In the genomic region with DNA sequence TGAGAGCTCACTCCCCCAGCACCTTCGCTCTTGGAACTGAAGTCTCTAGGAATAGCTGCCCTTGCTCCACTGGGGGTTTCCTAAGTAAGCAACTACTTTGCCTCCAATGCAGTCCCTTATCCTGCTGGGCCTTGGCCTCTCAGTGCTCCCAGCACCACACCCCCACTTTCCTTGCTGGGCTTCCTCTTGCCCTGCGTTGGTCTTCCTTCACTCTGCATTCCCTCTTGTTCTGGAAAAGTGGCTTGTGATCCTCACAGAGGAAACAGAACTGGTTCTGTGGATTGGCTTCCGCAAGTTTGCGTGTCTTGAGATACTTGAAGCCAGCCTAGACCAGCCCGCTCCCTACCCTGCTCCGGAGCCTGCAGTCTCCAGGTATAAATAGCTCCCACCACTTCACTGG, we compare ENCODE assay signal across 18 cellular contexts. TPM values are rescaled to one million over a fixed set of nuclear protein-coding genes. Genes with fewer than 3 reads are reported as not detected.
DNase-seq lines count a peak whose midpoint lies in the region; ATAC-seq, FAIRE-seq and TF ChIP-seq lines count a peak whose summit lies in the region.
"Had no signal": no experiment of that assay in that cellular context is flagged by ENCODE, and none has a peak within 500 bp of the region (broad histone marks: within the 10 kb centered on the region; RNA-seq: fewer than 3 reads in every experiment).

No MANE protein-coding gene starts in this region.

- TF ChIP-seq CTCF in GM10266 (IDR thresholded peaks at IDR 0.05; ENCODE audit: control insufficient read depth, insufficient read depth, low read depth, missing control alignments) (no peak), endothelial cell of umbilical vein (IDR thresholded peaks at IDR 0.05; ENCODE audit: extremely low read depth in 1 of 2, insufficient read depth in 1 of 2, low read depth in 1 of 2, low read length in 2 of 2) (no peak), sigmoid colon (IDR thresholded peaks at IDR 0.05) (no peak), heart left ventricle (IDR thresholded peaks at IDR 0.05) (no peak), esophagus squamous epithelium (IDR thresholded peaks at IDR 0.05) (no peak)

- peaks cover 0 to 5% (median 4%) of the 10 kb centered on the region in 3 donors for H3K9me3 Mint-ChIP-seq in IgD-negative memory B cell

- no peak for ATAC-seq in heart left ventricle
- ATAC-seq: HCT116 had no signal

- H3K27ac Mint-ChIP-seq in IgD-negative memory B cell: peak overlapping the region in 1 of 3 donors; percentile 22

- H3K36me3 ChIP-seq in endothelial cell of umbilical vein (ENCODE audit: control insufficient read depth in 2 of 2, extremely low read depth in 1 of 2, insufficient read depth in 2 of 2, low read length in 2 of 2): no peaks in the 10 kb centered on the region
- H3K36me3 ChIP-seq in sigmoid colon: peaks cover 0 to 4% (median 0%) of the 10 kb centered on the region in 4 donors
- no peaks in the 10 kb centered on the region for H3K36me3 ChIP-seq in heart left ventricle
- no peaks in the 10 kb centered on the region for H3K36me3 ChIP-seq in esophagus squamous epithelium
- H3K36me3 ChIP-seq: BLaER1 had no signal

- no peak overlapping the region for H3K9ac ChIP-seq in endothelial cell of umbilical vein (replicated peaks; ENCODE audit: extremely low read depth, insufficient read depth, low read length)
- H3K9ac ChIP-seq: BLaER1, GM23248 had no signal

- no peaks in the 10 kb centered on the region for H3K4me1 ChIP-seq in endothelial cell of umbilical vein (ENCODE audit: control insufficient read depth, extremely low read depth, insufficient read depth, low read length)
- peaks cover 0 to 40% (median 25%) of the 10 kb centered on the region in 4 donors for H3K4me1 ChIP-seq in sigmoid colon
- H3K4me1 ChIP-seq in heart left ventricle: peaks cover 0 to 43% (median 20%) of the 10 kb centered on the region in 12 donors
- H3K4me1 ChIP-seq in esophagus squamous epithelium: peaks cover 33 to 53% (median 37%) of the 10 kb centered on the region in 3 donors

- peak overlapping the region in 3 of 4 donors; percentile 24 to 43 (median 38) for H3K4me3 Mint-ChIP-seq in IgD-negative memory B cell

- H3K4me1 Mint-ChIP-seq in IgD-negative memory B cell: peaks cover 14 to 22% (median 18%) of the 10 kb centered on the region in 3 donors

- WGBS in sigmoid colon, 2 donors: 55 to 71% methylated on average over 6 of the region's 6 CpGs
- 17 to 41% (median 40%) methylated on average over 6 of the region's 6 CpGs for WGBS in heart left ventricle, 4 donors
- 76 to 78% methylated on average over 6 of the region's 6 CpGs for WGBS in esophagus squamous epithelium, 2 donors

- TF ChIP-seq EP300 in sigmoid colon (IDR thresholded peaks at IDR 0.05): no peak

- CTCF ChIA-PET in endothelial cell of umbilical vein (lab: Charles Lee): interaction anchor here (1.0 to 1.8 kb wide), 3 partner anchors 9 to 146 kb away, joined by 3 to 8 read pairs (median 3); no protein-coding TSS in a partner anchor

- intact Hi-C loops in endothelial cell of umbilical vein (cut with micrococcal nuclease): no loop called here
- intact Hi-C loops in sigmoid colon (cut with DNase I): loop anchor here (5.0 kb wide), 1 partner anchor 107 kb away; a partner anchor contains a TSS
- intact Hi-C loops in heart left ventricle (cut with DNase I): no loop called here
- intact Hi-C loops in esophagus squamous epithelium (cut with DNase I): no loop called here

- POLR2A ChIA-PET in endothelial cell of umbilical vein (lab: Charles Lee): no interaction called here

- TF ChIP-seq POLR2A in endothelial cell of umbilical vein (IDR thresholded peaks at IDR 0.05; ENCODE audit: low read depth, low read length) (no peak), sigmoid colon (IDR thresholded peaks at IDR 0.05) (no peak), heart left ventricle (IDR thresholded peaks at IDR 0.05) (no peak), esophagus squamous epithelium (IDR thresholded peaks at IDR 0.05) (no peak)

- H3K27me3 ChIP-seq in endothelial cell of umbilical vein (ENCODE audit: control insufficient read depth in 2 of 2, insufficient read depth in 2 of 2, low read length in 2 of 2) (peaks cover 80 to 89% of the 10 kb centered on the region in 2 experiments), sigmoid colon (peaks cover 0 to 12% (median 0%) of the 10 kb centered on the region in 3 donors), heart left ventricle (peaks cover 62 to 99% (median 93%) of the 10 kb centered on the region in 9 donors), esophagus squamous epithelium (peaks cover 21 to 100% (median 58%) of the 10 kb centered on the region in 4 donors)

- no TSS peak for BruUV-seq in endothelial cell of umbilical vein (replicated peaks; lab: Mats Ljungman, UMichigan)

- no peak overlapping the region for H2AFZ ChIP-seq in endothelial cell of umbilical vein (ENCODE audit: low read depth, low read length)
- H2AFZ ChIP-seq: GM23248 had no signal

- H3K79me2 ChIP-seq in endothelial cell of umbilical vein (ENCODE audit: control insufficient read depth, insufficient read depth, low read length): no peaks in the 10 kb centered on the region

- DNase-seq in GM10266 (ENCODE audit: extremely low spot score) (peak; percentile 32), endothelial cell of umbilical vein (ENCODE audit: low read depth, low spot score) (no peak), sigmoid colon (no peak), heart left ventricle (no peak), NCI-H446 treated with DMSO at 0.1 percent for 48 hours (lab: John Stamatoyannopoulos, UW) (no peak), UCSD-AML1 (lab: John Stamatoyannopoulos, UW; ENCODE audit: unreplicated experiment) (no peak), esophagus squamous epithelium (lab: John Stamatoyannopoulos, UW) (no peak)
- DNase-seq: 8988T, AML-193, DMS 273 treated with DMSO at 0.1 percent for 48 hours, GM23248, IMR-90 had no signal

- no peak overlapping the region for H3K4me2 ChIP-seq in endothelial cell of umbilical vein (ENCODE audit: insufficient read depth, low read length)
- H3K4me2 ChIP-seq: BLaER1 had no signal

- H3K9me1 ChIP-seq in endothelial cell of umbilical vein (replicated peaks; ENCODE audit: control insufficient read depth, extremely low read depth, insufficient read depth, low read length): no peaks in the 10 kb centered on the region

- H3K4me3 ChIP-seq in endothelial cell of umbilical vein (replicated peaks in 1 of 3; ENCODE audit: insufficient read depth in 1 of 3, low read depth in 1 of 3, low read length in 3 of 3) (no peak overlapping the region), sigmoid colon (no peak overlapping the region), heart left ventricle (no peak overlapping the region), esophagus squamous epithelium (no peak overlapping the region)
- H3K4me3 ChIP-seq: BLaER1, GM23248 had no signal

- no peak for FAIRE-seq in endothelial cell of umbilical vein (lab: Jason Lieb, UNC)
- FAIRE-seq: GM12891 had no signal

- no peaks in the 10 kb centered on the region for H4K20me1 ChIP-seq in endothelial cell of umbilical vein (replicated peaks; ENCODE audit: control insufficient read depth, extremely low read depth, insufficient read depth, low read length)

- H3K27me3 Mint-ChIP-seq in IgD-negative memory B cell: peaks cover 67% of the 10 kb centered on the region

- H3K9me3 ChIP-seq in endothelial cell of umbilical vein (replicated peaks; ENCODE audit: control insufficient read depth, insufficient read depth, low read length): no peaks in the 10 kb centered on the region
- no peaks in the 10 kb centered on the region for H3K9me3 ChIP-seq in sigmoid colon
- H3K9me3 ChIP-seq in heart left ventricle: no peaks in the 10 kb centered on the region
- no peaks in the 10 kb centered on the region for H3K9me3 ChIP-seq in esophagus squamous epithelium

- dilution Hi-C loops in endothelial cell of umbilical vein (cut with MboI; ENCODE audit: extremely low pct_ligation_motif_present, low sequenced_read_pairs): no loop called here

- H3K36me3 Mint-ChIP-seq in IgD-negative memory B cell: peaks cover 1% of the 10 kb centered on the region

- H3K27ac ChIP-seq in endothelial cell of umbilical vein (ENCODE audit: insufficient read depth, low read depth, low read length) (no peak overlapping the region), sigmoid colon (peak overlapping the region in 3 of 4 donors; percentile 94 to 95 (median 94)), heart left ventricle (peak overlapping the region in 1 of 12 donors; percentile 27), esophagus squamous epithelium (no peak overlapping the region)
- H3K27ac ChIP-seq: BLaER1, GM23248 had no signal

TF ChIP-seq in endothelial cell of umbilical vein, 7 proteins besides CTCF, POLR2A, EP300 and RAD21:
- TF ChIP-seq JUN (IDR thresholded peaks at IDR 0.05; ENCODE audit: borderline replicate concordance, insufficient read depth, insufficient read length, low read depth): no peak
- peak; percentile 7 for TF ChIP-seq EZH2 (IDR thresholded peaks at IDR 0.05; ENCODE audit: borderline replicate concordance, low read depth, low read length, severe bottlenecking)
TF ChIP-seq in endothelial cell of umbilical vein: peak in this region for 1.

RNA-seq across cellular contexts. Expression of a gene that starts 6.4 kb away (rescaled TPM):
- not detected for polyA plus RNA-seq in IgD-negative memory B cell
- not detected in 2 replicates for total RNA-seq in endothelial cell of umbilical vein
- not detected in 2 replicates for polyA plus RNA-seq in endothelial cell of umbilical vein
- polyA plus RNA-seq in endothelial cell of umbilical vein (2011; cell fraction: cytosol; rRNA removed): not detected in 2 replicates
- not detected in 2 replicates for polyA plus RNA-seq in endothelial cell of umbilical vein (2011; cell fraction: nucleus; rRNA removed)
- not detected in 2 replicates for polyA plus RNA-seq in endothelial cell of umbilical vein (2012)
- polyA minus RNA-seq in endothelial cell of umbilical vein: not detected in 2 replicates
- not detected for polyA minus RNA-seq in endothelial cell of umbilical vein (2011; cell fraction: cytosol; rRNA and poly(A)+ RNA removed)
- not detected in 2 replicates for polyA minus RNA-seq in endothelial cell of umbilical vein (2011; cell fraction: nucleus; rRNA and poly(A)+ RNA removed)
- 10 to 100 TPM; 32.4 to 49.9 (median 34.1) TPM for total RNA-seq in sigmoid colon
- polyA plus RNA-seq in sigmoid colon: 1 to 10 TPM; 5.8 to 8.9 (median 7.2) TPM
- total RNA-seq in heart left ventricle: not detected
- not detected for polyA plus RNA-seq in heart left ventricle
- total RNA-seq in esophagus squamous epithelium: under 1 TPM in 2 of 4 donors, not detected in 2; 0.19 to 0.40 TPM
- total RNA-seq: G401, GM23248, HT-29, IMR-90 had no signal
- polyA plus RNA-seq: GM23248, IMR-90 had no signal

Comparison
In these comparisons a context has a peak if more than half of its experiments do, and no peak if none do; other contexts are left out.
1. H3K27ac ChIP-seq: peak in sigmoid colon (3 of 4); none in endothelial cell of umbilical vein (single experiment) and esophagus squamous epithelium (0 of 4).
2. RNA of a gene that starts 6.4 kb away (total RNA-seq): 32.4 to 49.9 TPM in sigmoid colon; 0.19 to 0.40 TPM in esophagus squamous epithelium, not detected in endothelial cell of umbilical vein and not detected in heart left ventricle; every median in the first group is over 10 times any median in the second.